8 cellular contexts compared by ENCODE assay signal in the genomic region with DNA sequence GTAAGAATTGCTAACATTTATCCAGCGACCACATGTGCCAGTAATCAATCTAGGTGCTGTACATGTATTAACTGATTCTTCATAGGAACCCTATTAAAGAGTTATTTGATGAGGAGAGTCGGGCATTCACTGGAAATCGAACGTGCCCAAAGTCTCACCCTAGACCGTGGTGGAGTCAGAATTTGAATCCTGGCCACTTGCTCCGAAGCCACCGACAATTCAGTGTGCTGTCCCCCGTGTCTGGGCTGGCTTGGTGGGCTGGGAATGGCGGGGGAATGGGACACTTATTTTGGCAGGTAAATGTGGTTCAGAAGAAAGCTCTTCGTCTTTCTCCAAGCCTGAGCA.
DNase-seq lines count a peak whose midpoint lies in the region; ATAC-seq and TF ChIP-seq lines count a peak whose summit lies in the region.

No MANE protein-coding gene starts in this region.

- H3K9me2 ChIP-seq in SU-DHL-6 (replicated peaks; ENCODE audit: insufficient read depth, low read length): no peaks in the 10 kb centered on the region

- H3K4me2 ChIP-seq in SU-DHL-6 (ENCODE audit: low read depth, low read length, poor library complexity, severe bottlenecking): peak overlapping the region; percentile 50

- no peak for ATAC-seq in HG02970 (IDR thresholded peaks at IDR 0.05; ENCODE audit: low FRiP score, unreplicated experiment)

- no peaks in the 10 kb centered on the region for H3K79me2 ChIP-seq in SU-DHL-6 (ENCODE audit: insufficient read depth, low read length)

- no peak overlapping the region for H2AFZ ChIP-seq in SU-DHL-6 (ENCODE audit: low read depth, low read length, severe bottlenecking)

- no peaks in the 10 kb centered on the region for H3K9me3 ChIP-seq in SU-DHL-6 (ENCODE audit: insufficient read depth, low read length)

- DNase-seq in GM12865 (ENCODE audit: low read depth): no peak
- no peak for DNase-seq in fibroblast of pulmonary artery (ENCODE audit: low read depth)
- DNase-seq in retinal pigment epithelial cell (ENCODE audit: low read depth): no peak
- no peak for DNase-seq in NCI-H226
- DNase-seq in NCI-H2107 (lab: John Stamatoyannopoulos, UW): no peak
- DNase-seq in NCI-H526 treated with DMSO at 0.1 percent for 48 hours (lab: John Stamatoyannopoulos, UW): no peak

- H3K9ac ChIP-seq in SU-DHL-6 (ENCODE audit: low read length): no peak overlapping the region

- no peak for TF ChIP-seq CTCF in GM12865 (IDR thresholded peaks at IDR 0.05; ENCODE audit: insufficient read depth, low read depth, low read length, missing control alignments)
- TF ChIP-seq CTCF in SU-DHL-6 (IDR thresholded peaks at IDR 0.05; ENCODE audit: insufficient read depth, low read length, poor library complexity, severe bottlenecking): no peak
- no peak for TF ChIP-seq CTCF in fibroblast of pulmonary artery (IDR thresholded peaks at IDR 0.05; ENCODE audit: low read length, missing control alignments)
- no peak for TF ChIP-seq CTCF in retinal pigment epithelial cell (conservative IDR thresholded peaks at IDR 0.05; ENCODE audit: low read depth, low read length)

- H3K4me3 ChIP-seq in GM12865 (ENCODE audit: low read depth, low read length) (peak overlapping the region; percentile 94; the same call in 1 of the 2 replicates), SU-DHL-6 (ENCODE audit: insufficient read depth, low read length, poor library complexity, severe bottlenecking) (peak overlapping the region; percentile 77), fibroblast of pulmonary artery (replicated peaks; ENCODE audit: low read depth, low read length) (peak overlapping the region; percentile 89), retinal pigment epithelial cell (ENCODE audit: low read length) (peak overlapping the region; percentile 54)

- no peaks in the 10 kb centered on the region for H4K20me1 ChIP-seq in SU-DHL-6 (ENCODE audit: low read depth, low read length)

- H3K36me3 ChIP-seq in SU-DHL-6 (ENCODE audit: low read length): no peaks in the 10 kb centered on the region

- H3K27ac ChIP-seq in SU-DHL-6 (ENCODE audit: low read depth, low read length): no peak overlapping the region

- no peaks in the 10 kb centered on the region for H3K27me3 ChIP-seq in SU-DHL-6 (ENCODE audit: low read length)

- H3F3A ChIP-seq in SU-DHL-6 (ENCODE audit: insufficient read depth): peaks cover 7% of the 10 kb centered on the region; the same call in 1 of the 2 replicates
